In the genomic region with DNA sequence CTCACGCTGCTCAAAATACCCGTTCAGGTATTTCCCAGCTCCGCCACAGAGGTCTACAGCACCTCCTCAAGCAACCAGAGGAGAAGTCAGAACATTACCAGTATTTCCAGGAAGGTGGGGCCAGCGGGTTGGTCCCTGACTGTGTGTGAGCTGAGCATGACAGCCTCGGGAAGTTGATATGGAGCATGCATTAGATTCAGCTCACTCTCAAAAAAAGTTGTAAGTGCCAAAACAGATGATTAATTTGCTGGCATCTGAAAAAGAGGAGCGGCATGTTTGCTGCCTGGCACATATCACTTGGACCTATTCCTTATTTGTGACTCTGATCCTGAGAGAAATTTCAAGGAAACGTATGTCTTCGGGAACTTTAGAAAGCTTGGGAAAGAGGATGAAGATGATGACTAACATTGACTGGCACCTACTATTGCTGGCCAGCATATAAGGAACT, we compare ENCODE assay signal across 18 cellular contexts. TPM values are rescaled to one million over a fixed set of nuclear protein-coding genes. Genes with fewer than 3 reads are reported as not detected.
DNase-seq lines count a peak whose midpoint lies in the region; ATAC-seq, FAIRE-seq and TF ChIP-seq lines count a peak whose summit lies in the region.
"Had no signal": no experiment of that assay in that cellular context is flagged by ENCODE, and none has a peak within 500 bp of the region (broad histone marks: within the 10 kb centered on the region; RNA-seq: fewer than 3 reads in every experiment).

No MANE protein-coding gene starts in this region.

- intact Hi-C loops in Calu3 (cut with micrococcal nuclease; ENCODE audit: unreplicated experiment) = loop anchor here (1.0 kb wide), 1 partner anchor 56 kb away; no protein-coding TSS in a partner anchor

- no peak overlapping the region for H3K4ac ChIP-seq in mesenchymal stem cell (ENCODE audit: low read depth in 1 of 2, low read length in 2 of 2)

- H2AFZ ChIP-seq in mesenchymal stem cell (ENCODE audit: low read depth, low read length) = no peak overlapping the region

- POLR2A ChIA-PET in GM10248 (lab: Yijun Ruan, JAX) = no interaction called here

- H2BK5ac ChIP-seq in mesenchymal stem cell (ENCODE audit: low read depth, low read length, poor library complexity, severe bottlenecking) = no peak overlapping the region

- no peak for TF ChIP-seq POLR2A in upper lobe of left lung (IDR thresholded peaks at IDR 0.05)

- WGBS in endodermal cell (ENCODE audit: insufficient coverage in 1 of 2, insufficient read length in 1 of 2), 2 experiments = 55 to 72% methylated on average over 4 to 8 of the region's 8 CpGs
- 65% methylated on average over 8 of the region's 8 CpGs for WGBS in mesenchymal stem cell
- 49 to 59% methylated on average over 8 of the region's 8 CpGs for WGBS in upper lobe of left lung, 2 donors

- peak overlapping the region; percentile 37 to 81 for H2BK12ac ChIP-seq in mesenchymal stem cell (ENCODE audit: low read length in 2 of 2)

- H2BK120ac ChIP-seq in mesenchymal stem cell (ENCODE audit: low read depth, low read length) = no peak overlapping the region

- H3K27me3 Mint-ChIP-seq in Calu3 (ENCODE audit: unreplicated experiment) = no peaks in the 10 kb centered on the region
- peaks cover 12% of the 10 kb centered on the region for H3K27me3 Mint-ChIP-seq in endodermal cell (ENCODE audit: insufficient read depth)
- H3K27me3 Mint-ChIP-seq: brain had no signal

- H3K36me3 Mint-ChIP-seq in Calu3 (ENCODE audit: insufficient read depth, unreplicated experiment) (no peaks in the 10 kb centered on the region), endodermal cell (ENCODE audit: low read depth) (peaks cover 4% of the 10 kb centered on the region)
- H3K36me3 Mint-ChIP-seq: stimulated activated naive B cell treated with anti-CD40 and anti-IgM and Interleukin-4, amounts not matched to agents 10 μg/mL and 1 μg/mL and 100 μg/mL, for 72 hours had no signal

- no peak overlapping the region for H3K4me2 ChIP-seq in mesenchymal stem cell (ENCODE audit: low read length, poor library complexity, severe bottlenecking)

- H3K9me3 ChIP-seq in endodermal cell (ENCODE audit: control insufficient read depth, low read length) (no peaks in the 10 kb centered on the region), mesenchymal stem cell (ENCODE audit: control insufficient read depth, low read length) (no peaks in the 10 kb centered on the region), upper lobe of left lung (no peaks in the 10 kb centered on the region)
- H3K9me3 ChIP-seq: BLaER1 treated with 17β-estradiol and CSF1 and Interleukin-3, amounts not matched to agents 10 nM and 100 nM; neutrophil; SJCRH30 had no signal

- H3K4me1 ChIP-seq in endodermal cell (ENCODE audit: control insufficient read depth, insufficient read depth, low read length) (peaks cover 27% of the 10 kb centered on the region), mesenchymal stem cell (ENCODE audit: control insufficient read depth, insufficient read depth, low read depth, low read length) (peaks cover 12% of the 10 kb centered on the region), upper lobe of left lung (no peaks in the 10 kb centered on the region)
- H3K4me1 ChIP-seq: SJCRH30 had no signal

- H3K27ac Mint-ChIP-seq in Calu3 (ENCODE audit: unreplicated experiment) (no peak overlapping the region), endodermal cell (no peak overlapping the region)
- H3K27ac Mint-ChIP-seq: activated T-helper 1 cell treated with anti-CD3 and anti-CD28 coated beads, Interleukin-12 subunit alpha, Interleukin-12 subunit beta, Interleukin-2, Interleukin-4 antibody, amounts not matched to agents 30 ng/mL and 10 ng/mL and 1 ng/mL, durations not matched to agents 14 hours and 24 hours and 36 hours; stimulated activated naive B cell treated with anti-CD40 and anti-IgM and Interleukin-4, amounts not matched to agents 10 μg/mL and 1 μg/mL and 100 μg/mL, for 72 hours had no signal

- H2BK15ac ChIP-seq in mesenchymal stem cell (ENCODE audit: low read depth, poor library complexity, severe bottlenecking) = no peak overlapping the region

- H3K14ac ChIP-seq in mesenchymal stem cell (ENCODE audit: low read length in 2 of 2) = no peak overlapping the region

- DNase-seq in Calu3 (peak; percentile 53), HTR-8/SVneo (ENCODE audit: insufficient read length, low spot score) (peak; percentile 44), endodermal cell (peak; percentile 89), mesenchymal stem cell (no peak), nucleus accumbens (lab: John Stamatoyannopoulos, UW) (no peak), hypothalamus (lab: John Stamatoyannopoulos, UW) (no peak), GM10248 (ENCODE audit: extremely low spot score) (no peak), upper lobe of left lung (no peak)
- DNase-seq: NCI-H1105 treated with DMSO at 0.1 percent for 48 hours; SJCRH30; stimulated activated naive B cell treated with anti-CD40 and anti-IgM and Interleukin-4, amounts not matched to agents 10 μg/mL and 1 μg/mL and 100 μg/mL, for 72 hours had no signal

- H3K4me3 ChIP-seq in endodermal cell (ENCODE audit: low read length) (no peak overlapping the region), mesenchymal stem cell (ENCODE audit: insufficient read depth in 1 of 2, low read depth in 1 of 2, low read length in 2 of 2) (no peak overlapping the region), upper lobe of left lung (no peak overlapping the region)
- H3K4me3 ChIP-seq: BLaER1 treated with 17β-estradiol and CSF1 and Interleukin-3, amounts not matched to agents 10 nM and 100 nM; SJCRH30 had no signal

- no peaks in the 10 kb centered on the region for H3K9me3 Mint-ChIP-seq in Calu3 (ENCODE audit: low read depth, unreplicated experiment)
- H3K9me3 Mint-ChIP-seq in endodermal cell = no peaks in the 10 kb centered on the region
- H3K9me3 Mint-ChIP-seq: activated T-helper 1 cell treated with anti-CD3 and anti-CD28 coated beads, Interleukin-12 subunit alpha, Interleukin-12 subunit beta, Interleukin-2, Interleukin-4 antibody, amounts not matched to agents 30 ng/mL and 10 ng/mL and 1 ng/mL, durations not matched to agents 14 hours and 24 hours and 36 hours; brain; stimulated activated naive B cell treated with anti-CD40 and anti-IgM and Interleukin-4, amounts not matched to agents 10 μg/mL and 1 μg/mL and 100 μg/mL, for 72 hours had no signal

- H3K4me3 Mint-ChIP-seq in Calu3 (ENCODE audit: low read depth, unreplicated experiment) = no peak overlapping the region
- H3K4me3 Mint-ChIP-seq in endodermal cell = no peak overlapping the region
- H3K4me3 Mint-ChIP-seq: activated T-helper 1 cell treated with anti-CD3 and anti-CD28 coated beads, Interleukin-12 subunit alpha, Interleukin-12 subunit beta, Interleukin-2, Interleukin-4 antibody, amounts not matched to agents 30 ng/mL and 10 ng/mL and 1 ng/mL, durations not matched to agents 14 hours and 24 hours and 36 hours; stimulated activated naive B cell treated with anti-CD40 and anti-IgM and Interleukin-4, amounts not matched to agents 10 μg/mL and 1 μg/mL and 100 μg/mL, for 72 hours had no signal

- H4K91ac ChIP-seq in mesenchymal stem cell (ENCODE audit: low read length) = peak overlapping the region; percentile 45

- H3K9ac ChIP-seq in endodermal cell (ENCODE audit: extremely low read depth, low read length, poor library complexity, severe bottlenecking) = no peak overlapping the region
- no peak overlapping the region for H3K9ac ChIP-seq in mesenchymal stem cell (ENCODE audit: low read length)
- H3K9ac ChIP-seq: BLaER1 treated with 17β-estradiol and CSF1 and Interleukin-3, amounts not matched to agents 10 nM and 100 nM had no signal

- FAIRE-seq in HTR-8/SVneo (lab: Jason Lieb, UNC) = peak; percentile 59

- no TSS peak for BruUV-seq in Calu3 (replicated peaks; lab: Mats Ljungman, UMichigan)

- H3K4me1 Mint-ChIP-seq in Calu3 (ENCODE audit: low read depth, unreplicated experiment) = peaks cover 20% of the 10 kb centered on the region
- peaks cover 47% of the 10 kb centered on the region for H3K4me1 Mint-ChIP-seq in endodermal cell
- H3K4me1 Mint-ChIP-seq: stimulated activated naive B cell treated with anti-CD40 and anti-IgM and Interleukin-4, amounts not matched to agents 10 μg/mL and 1 μg/mL and 100 μg/mL, for 72 hours had no signal

- TF ChIP-seq CTCF in Calu3 (IDR thresholded peaks at IDR 0.05; ENCODE audit: unreplicated experiment) (no peak), endodermal cell (conservative IDR thresholded peaks at IDR 0.05) (peak; percentile 48), GM10248 (IDR thresholded peaks at IDR 0.05; ENCODE audit: control extremely low read depth, extremely low read depth, low read depth, missing control alignments) (no peak), upper lobe of left lung (IDR thresholded peaks at IDR 0.05) (no peak)

- ATAC-seq in upper lobe of left lung (ENCODE audit: low FRiP score in 2 of 2) = no peak
- ATAC-seq: activated CD4-positive, CD25-positive, alpha-beta regulatory T cell treated with anti-CD3 and anti-CD28 coated beads, Interleukin-2, amount 50 U/mL, for 24 hours; stimulated activated naive B cell treated with anti-CD40 and anti-IgM and Interleukin-4, amounts not matched to agents 10 μg/mL and 1 μg/mL and 100 μg/mL, for 72 hours had no signal

- no peak for TF ChIP-seq EP300 in upper lobe of left lung (IDR thresholded peaks at IDR 0.05)

- H3K36me3 ChIP-seq in endodermal cell (ENCODE audit: control insufficient read depth, insufficient read depth, low read length) (peaks cover 25% of the 10 kb centered on the region), mesenchymal stem cell (ENCODE audit: control insufficient read depth in 1 of 2, insufficient read depth in 2 of 2, low read depth in 1 of 2, low read length in 2 of 2) (no peaks in the 10 kb centered on the region), upper lobe of left lung (no peaks in the 10 kb centered on the region)
- H3K36me3 ChIP-seq: neutrophil, SJCRH30 had no signal

- peak overlapping the region; percentile 28 to 71 for H3K18ac ChIP-seq in mesenchymal stem cell (ENCODE audit: low read depth in 1 of 2, low read length in 2 of 2)

- CTCF ChIA-PET in Calu3 (lab: Charles Lee) (interaction anchor here (0.7 to 1.7 kb wide), 3 partner anchors 57 to 1052 kb away, joined by 3 to 8 read pairs (median 5); no protein-coding TSS in a partner anchor), GM10248 (lab: Yijun Ruan, JAX) (interaction anchor here (0.8 to 1.7 kb wide), 7 partner anchors 9 to 61 kb away, joined by 3 to 9 read pairs (median 5); no protein-coding TSS in a partner anchor)

- H3K27me3 ChIP-seq in endodermal cell (ENCODE audit: control insufficient read depth, insufficient read depth, low read length, poor library complexity, severe bottlenecking) (no peaks in the 10 kb centered on the region), mesenchymal stem cell (ENCODE audit: control insufficient read depth in 1 of 2, insufficient read depth in 1 of 2, low read length in 2 of 2) (no peaks in the 10 kb centered on the region), upper lobe of left lung (no peaks in the 10 kb centered on the region)
- H3K27me3 ChIP-seq: BLaER1 treated with 17β-estradiol and CSF1 and Interleukin-3, amounts not matched to agents 10 nM and 100 nM; SJCRH30 had no signal

- no peak overlapping the region for H3K27ac ChIP-seq in endodermal cell (ENCODE audit: low read depth, low read length)
- H3K27ac ChIP-seq in mesenchymal stem cell (ENCODE audit: low read length, poor library complexity, severe bottlenecking) = no peak overlapping the region
- no peak overlapping the region for H3K27ac ChIP-seq in upper lobe of left lung
- H3K27ac ChIP-seq: BLaER1 treated with 17β-estradiol and CSF1 and Interleukin-3, amounts not matched to agents 10 nM and 100 nM; epithelial cell of prostate; HL-60; neutrophil; SJCRH30 had no signal

- H3K23ac ChIP-seq in mesenchymal stem cell (ENCODE audit: low read length in 2 of 2) = no peak overlapping the region

- no peak overlapping the region for H2AK5ac ChIP-seq in mesenchymal stem cell (ENCODE audit: low read length, severe bottlenecking)

- no peaks in the 10 kb centered on the region for H3K79me1 ChIP-seq in mesenchymal stem cell (replicated peaks; ENCODE audit: low read length, poor library complexity, severe bottlenecking)

- peak overlapping the region; percentile 80 for H4K8ac ChIP-seq in mesenchymal stem cell (ENCODE audit: low read length)

RNA-seq across cellular contexts. Expression of gene ELOVL2, which starts 32.3 kb away (rescaled TPM):
- 0.20 and 0.47 TPM in 2 replicates for total RNA-seq in Calu3 (2022)
- 10 to 100 TPM in 1 of 2 donors, 1 to 10 TPM in 1; 7.3 to 14.1 TPM for total RNA-seq in endodermal cell
- polyA plus RNA-seq in endodermal cell (2013, experiment 1 of 2) = 13.2 TPM
- polyA plus RNA-seq in endodermal cell (2013, experiment 2 of 2) = 16.8 TPM
- 11.7 TPM for polyA plus RNA-seq in mesenchymal stem cell (2013, experiment 1 of 2)
- 12.0 TPM for polyA plus RNA-seq in mesenchymal stem cell (2013, experiment 2 of 2)
- under 1 TPM in 3 of 6 donors, not detected in 3; 0.10 to 0.54 (median 0.31) TPM for total RNA-seq in upper lobe of left lung
- total RNA-seq: activated T-helper 1 cell treated with anti-CD3 and anti-CD28 coated beads, Interleukin-12 subunit alpha, Interleukin-12 subunit beta, Interleukin-2, Interleukin-4 antibody, amounts not matched to agents 30 ng/mL and 10 ng/mL and 1 ng/mL, durations not matched to agents 14 hours and 24 hours and 36 hours had no signal

Comparison
In these comparisons a context has a peak if more than half of its experiments do, and no peak if none do; other contexts are left out.
1. DNase-seq: peak in Calu3 (single experiment), HTR-8/SVneo (single experiment) and endodermal cell (single experiment); none in mesenchymal stem cell (single experiment), nucleus accumbens (0 of 56), hypothalamus (0 of 51), GM10248 (single experiment) and upper lobe of left lung (0 of 2).